In genomic region chr6:136792945-136793289, GRCh38 we compare ENCODE assay signal across 1 cellular context.
A peak's percentile ranks its signal among the peaks of the same experiment; 100 is the strongest.
TF ChIP-seq lines count a peak whose summit lies in the region.

No MANE protein-coding gene starts in this region.

TF ChIP-seq in HEK293, 187 proteins besides CTCF, POLR2A, EP300 and RAD21 (continued from another document):
- no peak for TF ChIP-seq ZNF391 (tag by site-specific recombination; IDR thresholded peaks at IDR 0.05; ENCODE audit: borderline replicate concordance, low read depth)
- TF ChIP-seq ZNF202 (tag by site-specific recombination; IDR thresholded peaks at IDR 0.05; ENCODE audit: borderline replicate concordance), result no peak
- peak; percentile 54; the same call in 1 of the 2 replicates for TF ChIP-seq GLIS1 (tag by site-specific recombination; IDR thresholded peaks at IDR 0.05)
- no peak for TF ChIP-seq ZNF114 (tag by site-specific recombination; IDR thresholded peaks at IDR 0.05)
- peak; percentile 74; the same call in 1 of the 2 replicates for TF ChIP-seq ZNF692 (tag by site-specific recombination; IDR thresholded peaks at IDR 0.05)
- no peak for TF ChIP-seq ZNF555 (tag by site-specific recombination; conservative IDR thresholded peaks at IDR 0.05)
- peak; percentile 65; the same call in 1 of the 2 replicates for TF ChIP-seq ZBTB6 (tag by site-specific recombination; IDR thresholded peaks at IDR 0.05)
- 0 out of 2 replicates have a peak, but pooled peaks have one; percentile 15 for TF ChIP-seq ZNF366 (tag by site-specific recombination; conservative IDR thresholded peaks at IDR 0.05)
